8 cellular contexts compared by ENCODE assay signal in genomic region chr1:212760126-212760823, GRCh38. TPM values are rescaled to one million over a fixed set of nuclear protein-coding genes. Genes with fewer than 3 reads are reported as not detected.
A peak's percentile ranks its signal among the peaks of the same experiment; 100 is the strongest.
DNase-seq lines count a peak whose midpoint lies in the region; ATAC-seq and TF ChIP-seq lines count a peak whose summit lies in the region.

No MANE protein-coding gene starts in this region.

- peak; percentile 94 for ATAC-seq in activated CD8-positive, alpha-beta memory T cell treated with anti-CD3 and anti-CD28 coated beads, Interleukin-2, amount 10 ng/mL, durations not matched to agents 7 days and 5 days
- peak; percentile 22 to 54 for ATAC-seq in right cardiac atrium
- no peak for ATAC-seq in HG02840 (IDR thresholded peaks at IDR 0.05; ENCODE audit: low FRiP score, unreplicated experiment)

- no peaks in the 10 kb centered on the region for H3K9me3 Mint-ChIP-seq in activated CD8-positive, alpha-beta memory T cell treated with anti-CD3 and anti-CD28 coated beads, Interleukin-2, amount 10 ng/mL, durations not matched to agents 7 days and 5 days (ENCODE audit: low read depth)

- H3K27me3 ChIP-seq in Karpas-422 (ENCODE audit: low read length), result no peaks in the 10 kb centered on the region
- no peaks in the 10 kb centered on the region for H3K27me3 ChIP-seq in right cardiac atrium (ENCODE audit: control insufficient read depth, insufficient read depth)
- H3K27me3 ChIP-seq in vagina, result no peaks in the 10 kb centered on the region

- POLR2A ChIA-PET in RWPE1 (lab: Yijun Ruan, JAX; ENCODE audit: low non-redundant PET), result no interaction called here

- H3K9me2 ChIP-seq in Karpas-422 (replicated peaks; ENCODE audit: insufficient read depth, low read length), result no peaks in the 10 kb centered on the region

- H3K4me3 ChIP-seq in Karpas-422 (ENCODE audit: low read length), result no peak overlapping the region
- no peak overlapping the region for H3K4me3 ChIP-seq in right cardiac atrium (ENCODE audit: low read length)
- no peak overlapping the region for H3K4me3 ChIP-seq in vagina

- H3K9me3 ChIP-seq in Karpas-422 (ENCODE audit: low read length) (no peaks in the 10 kb centered on the region), right cardiac atrium (ENCODE audit: control insufficient read depth, low read length) (no peaks in the 10 kb centered on the region), vagina (no peaks in the 10 kb centered on the region)

- H3K4me2 ChIP-seq in Karpas-422 (ENCODE audit: low read depth, low read length, poor library complexity, severe bottlenecking), result no peak overlapping the region

- peak; percentile 86 for TF ChIP-seq CTCF in GM12872 (IDR thresholded peaks at IDR 0.05; ENCODE audit: insufficient read depth, low read depth, low read length)
- TF ChIP-seq CTCF in vagina (IDR thresholded peaks at IDR 0.05), result no peak
- no peak for TF ChIP-seq CTCF in RWPE1 (conservative IDR thresholded peaks at IDR 0.05; ENCODE audit: low read depth)

- no peaks in the 10 kb centered on the region for H3K4me1 ChIP-seq in Karpas-422 (ENCODE audit: low read length)
- H3K4me1 ChIP-seq in right cardiac atrium (ENCODE audit: control insufficient read depth, insufficient read depth, low read length), result no peaks in the 10 kb centered on the region
- H3K4me1 ChIP-seq in vagina, result no peaks in the 10 kb centered on the region

- H3K36me3 ChIP-seq in Karpas-422 (ENCODE audit: insufficient read depth, low read length) (peaks cover 23% of the 10 kb centered on the region), vagina (peaks cover 0 to 8% of the 10 kb centered on the region in 2 donors)

- no peak overlapping the region for H2AFZ ChIP-seq in Karpas-422 (ENCODE audit: low read length)

- H3K27ac ChIP-seq in Karpas-422 (ENCODE audit: low read length) (no peak overlapping the region), right cardiac atrium (ENCODE audit: low read length) (no peak overlapping the region), vagina (no peak overlapping the region), RWPE1 (no peak overlapping the region)

- WGBS in right cardiac atrium, result 94% methylated on average over 10 of the region's 10 CpGs

- H4K20me1 ChIP-seq in Karpas-422 (ENCODE audit: insufficient read depth, low read depth, low read length), result no peaks in the 10 kb centered on the region; the same call in 1 of the 2 replicates

- no peak for TF ChIP-seq POLR2A in vagina (IDR thresholded peaks at IDR 0.05)

- no peak overlapping the region for H3K4me3 Mint-ChIP-seq in activated CD8-positive, alpha-beta memory T cell treated with anti-CD3 and anti-CD28 coated beads, Interleukin-2, amount 10 ng/mL, durations not matched to agents 7 days and 5 days

- H3K36me3 Mint-ChIP-seq in activated CD8-positive, alpha-beta memory T cell treated with anti-CD3 and anti-CD28 coated beads, Interleukin-2, amount 10 ng/mL, durations not matched to agents 7 days and 5 days, result peaks cover 33% of the 10 kb centered on the region

- H3K27ac Mint-ChIP-seq in activated CD8-positive, alpha-beta memory T cell treated with anti-CD3 and anti-CD28 coated beads, Interleukin-2, amount 10 ng/mL, durations not matched to agents 7 days and 5 days, result no peak overlapping the region

- DNase-seq in Karpas-422, result peak; percentile 79
- DNase-seq in activated CD8-positive, alpha-beta memory T cell treated with anti-CD3 and anti-CD28 coated beads, Interleukin-2, amount 10 ng/mL, durations not matched to agents 7 days and 5 days, result peak; percentile 80
- peak in 1 of 3 donors; percentile 45 for DNase-seq in right cardiac atrium
- peak; percentile 82 for DNase-seq in stimulated activated CD8-positive, alpha-beta memory T cell treated with anti-CD3 and anti-CD28 coated beads, Interleukin-4, amount 100 ng/mL, for 48 hours
- no peak for DNase-seq in vagina (ENCODE audit: extremely low spot score in 2 of 2)
- no peak for DNase-seq in RWPE1 (ENCODE audit: low spot score)

- intact Hi-C loops in right cardiac atrium (cut with DNase I), result no loop called here
- intact Hi-C loops in vagina (cut with DNase I), result no loop called here

- H3K27me3 Mint-ChIP-seq in activated CD8-positive, alpha-beta memory T cell treated with anti-CD3 and anti-CD28 coated beads, Interleukin-2, amount 10 ng/mL, durations not matched to agents 7 days and 5 days, result no peaks in the 10 kb centered on the region

- CTCF ChIA-PET in activated CD8-positive, alpha-beta memory T cell treated with anti-CD3 and anti-CD28 coated beads, Interleukin-2, amount 10 ng/mL, durations not matched to agents 7 days and 5 days (lab: Charles Lee), result interaction anchor here (0.6 to 2.6 kb wide), 8 partner anchors 9 to 95 kb away, joined by 3 to 20 read pairs (median 5); no protein-coding TSS in a partner anchor
- CTCF ChIA-PET in RWPE1 (lab: Yijun Ruan, JAX), result interaction anchor here (0.9 kb wide), 1 partner anchor 11 kb away, joined by 4 read pairs; no protein-coding TSS in a partner anchor

- peaks cover 31% of the 10 kb centered on the region for H3K4me1 Mint-ChIP-seq in activated CD8-positive, alpha-beta memory T cell treated with anti-CD3 and anti-CD28 coated beads, Interleukin-2, amount 10 ng/mL, durations not matched to agents 7 days and 5 days

- H3K79me2 ChIP-seq in Karpas-422 (ENCODE audit: low read length), result peaks cover 84% of the 10 kb centered on the region

- H3K9ac ChIP-seq in Karpas-422 (ENCODE audit: low read length), result no peak overlapping the region

RNA-seq across cellular contexts. Expression of gene NSL1, which starts 31.3 kb away (rescaled TPM):
- total RNA-seq in Karpas-422 (2014; rRNA removed; shearing (Covaris generic); ENCODE audit: low replicate concordance), result 64.0 and 65.9 TPM in 2 replicates
- 10 to 100 TPM; 39.7 to 48.5 TPM for total RNA-seq in activated CD8-positive, alpha-beta memory T cell treated with anti-CD3 and anti-CD28 coated beads, Interleukin-2, amount 10 ng/mL, durations not matched to agents 7 days and 5 days
- total RNA-seq in right cardiac atrium (10 to 100 TPM; 22.5 to 30.6 (median 26.3) TPM), vagina (92.3 TPM)
- 22.7 TPM for polyA plus RNA-seq in right cardiac atrium

RNA-seq across cellular contexts. Expression of gene TATDN3, which starts 31.4 kb away (rescaled TPM):
- 34.1 and 47.6 TPM in 2 replicates for total RNA-seq in Karpas-422 (2014; rRNA removed; shearing (Covaris generic); ENCODE audit: low replicate concordance)
- total RNA-seq in activated CD8-positive, alpha-beta memory T cell treated with anti-CD3 and anti-CD28 coated beads, Interleukin-2, amount 10 ng/mL, durations not matched to agents 7 days and 5 days, result 10 to 100 TPM; 13.7 to 22.1 TPM
- total RNA-seq in right cardiac atrium (10 to 100 TPM; 15.0 to 20.6 (median 18.8) TPM), vagina (6.9 TPM)
- polyA plus RNA-seq in right cardiac atrium, result 23.3 TPM

Comparison
In these comparisons a context has a peak if more than half of its experiments do, and no peak if none do; other contexts are left out.
1. DNase-seq: peak in Karpas-422 (single experiment), activated CD8-positive, alpha-beta memory T cell treated with anti-CD3 and anti-CD28 coated beads, Interleukin-2, amount 10 ng/mL, durations not matched to agents 7 days and 5 days (single experiment) and stimulated activated CD8-positive, alpha-beta memory T cell treated with anti-CD3 and anti-CD28 coated beads, Interleukin-4, amount 100 ng/mL, for 48 hours (single experiment); none in vagina (0 of 2) and RWPE1 (single experiment).